1 cellular context compared by ENCODE assay signal in genomic region chr2:222572264-222572721, GRCh38.
TF ChIP-seq lines count a peak whose summit lies in the region.

No MANE protein-coding gene starts in this region.

TF ChIP-seq in K562, 482 proteins besides CTCF, POLR2A, EP300 and RAD21 (continued from another document):
- no peak for TF ChIP-seq ZBTB34 (CRISPR knock-in tag; IDR thresholded peaks at IDR 0.05)
